In genomic region chr1:46813858-46814396, GRCh38 we compare ENCODE assay signal across 1 cellular context.
TF ChIP-seq lines count a peak whose summit lies in the region.

No MANE protein-coding gene starts in this region.

TF ChIP-seq in H1, 55 proteins besides CTCF, POLR2A, EP300 and RAD21 (continued from another document):
- TF ChIP-seq, protein P1, sequence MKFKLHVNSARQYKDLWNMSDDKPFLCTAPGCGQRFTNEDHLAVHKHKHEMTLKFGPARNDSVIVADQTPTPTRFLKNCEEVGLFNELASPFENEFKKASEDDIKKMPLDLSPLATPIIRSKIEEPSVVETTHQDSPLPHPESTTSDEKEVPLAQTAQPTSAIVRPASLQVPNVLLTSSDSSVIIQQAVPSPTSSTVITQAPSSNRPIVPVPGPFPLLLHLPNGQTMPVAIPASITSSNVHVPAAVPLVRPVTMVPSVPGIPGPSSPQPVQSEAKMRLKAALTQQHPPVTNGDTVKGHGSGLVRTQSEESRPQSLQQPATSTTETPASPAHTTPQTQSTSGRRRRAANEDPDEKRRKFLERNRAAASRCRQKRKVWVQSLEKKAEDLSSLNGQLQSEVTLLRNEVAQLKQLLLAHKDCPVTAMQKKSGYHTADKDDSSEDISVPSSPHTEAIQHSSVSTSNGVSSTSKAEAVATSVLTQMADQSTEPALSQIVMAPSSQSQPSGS (IDR thresholded peaks at IDR 0.05; ENCODE audit: low read length): no peak
- TF ChIP-seq GABPA (IDR thresholded peaks at IDR 0.05; ENCODE audit: borderline replicate concordance, insufficient read depth, low read length) (no peak), BCL11A (IDR thresholded peaks at IDR 0.05; ENCODE audit: low read depth in 2 of 2, low read length in 2 of 2) (no peak), CHD2 (IDR thresholded peaks at IDR 0.05; ENCODE audit: low read length) (no peak)
